ENCODE assay signal across 32 cellular contexts in genomic region chr3:162718697-162719096, GRCh38.
DNase-seq lines count a peak whose midpoint lies in the region; ATAC-seq, FAIRE-seq and TF ChIP-seq lines count a peak whose summit lies in the region.
"Had no signal": no experiment of that assay in that cellular context is flagged by ENCODE, and none has a peak within 500 bp of the region (broad histone marks: within the 10 kb centered on the region; RNA-seq: fewer than 3 reads in every experiment).

No MANE protein-coding gene starts in this region.

- TF ChIP-seq POLR2A in H1 (IDR thresholded peaks at IDR 0.05; ENCODE audit: control extremely low read depth in 1 of 2, low read depth in 2 of 2, low read length in 2 of 2) (no peak), vagina (IDR thresholded peaks at IDR 0.05) (no peak)

- no peak overlapping the region for H3K14ac ChIP-seq in H1 (ENCODE audit: insufficient read length)

- no peak overlapping the region for H3K23ac ChIP-seq in H1 (ENCODE audit: insufficient read length)

- H3K27me3 ChIP-seq in H1 (replicated peaks in 1 of 4; ENCODE audit: control insufficient read depth in 3 of 4, extremely low read depth in 1 of 4, insufficient read depth in 3 of 4, low read length in 3 of 4) (peaks cover 0 to 1% (median 0%) of the 10 kb centered on the region in 4 experiments; a peak in 1 of 7 replicates), MM.1S (replicated peaks; ENCODE audit: insufficient read depth, low read length) (no peaks in the 10 kb centered on the region), vagina (no peaks in the 10 kb centered on the region)
- H3K27me3 ChIP-seq: SJSA1, spleen, uterus had no signal

- intact Hi-C loops in vagina (cut with DNase I) = no loop called here

- no peak overlapping the region for H4K8ac ChIP-seq in H1 (ENCODE audit: extremely low read depth, insufficient read depth, low read length)

- no peaks in the 10 kb centered on the region for H3K79me1 ChIP-seq in H1 (ENCODE audit: low read depth, low read length)

- H3K9me3 ChIP-seq in ES-I3 (ENCODE audit: control insufficient read depth, insufficient read depth, low read length) (no peaks in the 10 kb centered on the region), H1 (ENCODE audit: insufficient read depth in 2 of 2, low read depth in 1 of 2, low read length in 1 of 2) (no peaks in the 10 kb centered on the region), MM.1S (replicated peaks; ENCODE audit: insufficient read depth, low read length) (no peaks in the 10 kb centered on the region), vagina (no peaks in the 10 kb centered on the region)
- H3K9me3 ChIP-seq: thoracic aorta, uterus had no signal

- H3K18ac ChIP-seq in H1 (ENCODE audit: extremely low read depth, low read length) = peak overlapping the region; percentile 62

- POLR2A ChIA-PET in H1 (lab: Charles Lee; ENCODE audit: partially characterized antibody) = no interaction called here

- no peak overlapping the region for H3K56ac ChIP-seq in H1 (replicated peaks; ENCODE audit: insufficient read length, low read depth, low read length)

- TF ChIP-seq RAD21 in H1 (IDR thresholded peaks at IDR 0.05 in 1 of 2, conservative IDR thresholded peaks at IDR 0.05 in 1 of 2; ENCODE audit: low read depth in 2 of 2, low read length in 2 of 2) = no peak

- no peaks in the 10 kb centered on the region for H3K9me2 ChIP-seq in MM.1S (replicated peaks; ENCODE audit: insufficient read depth, low read length)

- H3K4me1 ChIP-seq in ES-I3 (ENCODE audit: insufficient read depth, low read length) (peaks cover 29% of the 10 kb centered on the region), H1 (replicated peaks in 1 of 4; ENCODE audit: control insufficient read depth in 3 of 4, insufficient read depth in 4 of 4, low read length in 3 of 4) (peaks cover 7 to 21% (median 11%) of the 10 kb centered on the region in 4 experiments; a peak in 6 of 7 replicates), MM.1S (ENCODE audit: low read length) (no peaks in the 10 kb centered on the region), vagina (no peaks in the 10 kb centered on the region)
- H3K4me1 ChIP-seq: SJSA1, spleen, uterus had no signal

- ATAC-seq in GM21737 (IDR thresholded peaks at IDR 0.05; ENCODE audit: unreplicated experiment) = no peak
- ATAC-seq: left cardiac atrium; stimulated activated naive CD8-positive, alpha-beta T cell treated with anti-CD3 and anti-CD28 coated beads, Interleukin-15, Interleukin-2, amounts not matched to agents 100 U/mL and 50 U/mL, for 24 hours had no signal

- no peak for TF ChIP-seq CTCF in H1 (IDR thresholded peaks at IDR 0.05; ENCODE audit: control extremely low read depth in 1 of 3, insufficient read depth in 1 of 3, low read depth in 1 of 3, low read length in 3 of 3)
- no peak for TF ChIP-seq CTCF in MM.1S (IDR thresholded peaks at IDR 0.05; ENCODE audit: low read length)
- no peak for TF ChIP-seq CTCF in vagina (IDR thresholded peaks at IDR 0.05)

- H2BK15ac ChIP-seq in H1 (ENCODE audit: low read length) = no peak overlapping the region

- FAIRE-seq in H1 (lab: Jason Lieb, UNC) = no peak

- no peak overlapping the region for H2BK120ac ChIP-seq in H1 (replicated peaks; ENCODE audit: low read depth, low read length)

- no peak overlapping the region for H4K5ac ChIP-seq in H1 (ENCODE audit: insufficient read length, low read depth, low read length)

- peak overlapping the region; percentile 84; the same call in 1 of the 2 replicates for H2BK5ac ChIP-seq in H1 (ENCODE audit: low read depth, low read length)

- WGBS in H1 (ENCODE audit: extremely low coverage in 1 of 2, insufficient coverage in 1 of 2, insufficient read length in 1 of 2, insufficient replicate concordance in 2 of 2, low coverage in 1 of 2, low lambda C conversion rate in 2 of 2, missing lambda C conversion rate in 1 of 2), 2 experiments = 58% methylated on average over 2 of the region's 2 CpGs; no CpG with 5 or more reads in 1 of the 2 experiments

- peaks cover 2% of the 10 kb centered on the region; the same call in 1 of the 2 replicates for H3K23me2 ChIP-seq in H1 (ENCODE audit: low read depth, low read length)

- no peak overlapping the region for H4K91ac ChIP-seq in H1 (replicated peaks; ENCODE audit: insufficient read length, low read length)

- H2BK12ac ChIP-seq in H1 (ENCODE audit: low read depth, low read length) = no peak overlapping the region; the same call in 1 of the 2 replicates

- peak overlapping the region; percentile 66; the same call in 1 of the 2 replicates for H2BK20ac ChIP-seq in H1 (ENCODE audit: low read length)

- no peaks in the 10 kb centered on the region for H3F3A ChIP-seq in MM.1S (ENCODE audit: insufficient read depth, low read length)

- no peaks in the 10 kb centered on the region for H3K36me3 ChIP-seq in ES-I3 (ENCODE audit: insufficient read depth, low read length)
- no peaks in the 10 kb centered on the region for H3K36me3 ChIP-seq in H1 (ENCODE audit: control insufficient read depth in 2 of 4, insufficient read depth in 4 of 4, low read length in 3 of 4)
- no peaks in the 10 kb centered on the region for H3K36me3 ChIP-seq in MM.1S (replicated peaks; ENCODE audit: insufficient read depth, low read length)
- no peaks in the 10 kb centered on the region for H3K36me3 ChIP-seq in vagina
- H3K36me3 ChIP-seq: SJSA1, spleen, thoracic aorta, uterus had no signal

- H3K4me3 ChIP-seq in H1 (ENCODE audit: extremely low read depth in 1 of 4, insufficient read depth in 2 of 4, low read depth in 3 of 4, low read length in 4 of 4) (no peak overlapping the region), MM.1S (ENCODE audit: low read length) (no peak overlapping the region), vagina (no peak overlapping the region)
- H3K4me3 ChIP-seq: SJSA1, spleen, thoracic aorta, uterus had no signal

- CTCF ChIA-PET in H1 (lab: Charles Lee; ENCODE audit: partially characterized antibody) = interaction anchor here (0.7 to 0.9 kb wide), 2 partner anchors 21 to 268 kb away, joined by 3 to 4 read pairs; no protein-coding TSS in a partner anchor

- H3K27ac ChIP-seq in H1 (ENCODE audit: low read depth, low read length) (no peak overlapping the region), MM.1S (ENCODE audit: low read length) (no peak overlapping the region), vagina (no peak overlapping the region)
- H3K27ac ChIP-seq: HL-60, SJSA1, spleen, thoracic aorta, uterus had no signal

- no peak overlapping the region for H3K4ac ChIP-seq in H1 (replicated peaks; ENCODE audit: insufficient read length, low read depth, low read length)

- H4K20me1 ChIP-seq in H1 (replicated peaks in 1 of 2; ENCODE audit: control insufficient read depth in 1 of 2, insufficient read depth in 2 of 2, low read length in 2 of 2) = no peaks in the 10 kb centered on the region
- H4K20me1 ChIP-seq in MM.1S (ENCODE audit: insufficient read depth, low read length) = no peaks in the 10 kb centered on the region

- DNase-seq in LoVo (ENCODE audit: low spot score) = peak; percentile 11
- no peak for DNase-seq in H1 (ENCODE audit: low read depth in 1 of 2, low spot score in 2 of 2)
- peak; percentile 15 for DNase-seq in pons (ENCODE audit: low spot score)
- DNase-seq in DMS114 treated with DMSO at 0.1 percent for 48 hours (lab: John Stamatoyannopoulos, UW; ENCODE audit: unreplicated experiment) = no peak
- no peak for DNase-seq in MM.1S
- DNase-seq in vagina (ENCODE audit: extremely low spot score in 2 of 2) = no peak
- DNase-seq: activated CD4-positive, alpha-beta T cell treated with anti-CD3 and anti-CD28 coated beads for 4 hours; activated effector memory CD4-positive, alpha-beta T cell treated with anti-CD3 and anti-CD28 coated beads, Interleukin-2, amount 50 U/mL, for 16 hours; activated naive CD8-positive, alpha-beta T cell treated with anti-CD3 and anti-CD28 coated beads for 36 hours; AML-193; aorta; CD4-positive, alpha-beta T cell; dermis blood vessel endothelial cell; endodermal cell; foreskin melanocyte; left cardiac atrium; NCI-H1092; NCI-H1694; NCI-H446 treated with DMSO at 0.1 percent for 48 hours; NCI-H774; retina; RPMI8226; spleen; stimulated activated CD4-positive, alpha-beta T cell treated with anti-CD3 and anti-CD28 coated beads, Interleukin-2, amount 100 ng/mL, for 24 hours; stimulated activated naive CD8-positive, alpha-beta T cell treated with anti-CD3 and anti-CD28 coated beads, Interleukin-15, Interleukin-2, amounts not matched to agents 100 U/mL and 50 U/mL, for 24 hours; T-helper 9 cell; uterus had no signal

- H3K79me2 ChIP-seq in H1 (ENCODE audit: control insufficient read depth in 1 of 2, insufficient read depth in 2 of 2, low read length in 2 of 2) (no peaks in the 10 kb centered on the region), MM.1S (ENCODE audit: low read length) (no peaks in the 10 kb centered on the region)

- H2AFZ ChIP-seq in H1 (ENCODE audit: low read length) (no peak overlapping the region), MM.1S (ENCODE audit: low read length) (no peak overlapping the region)

- H3K9ac ChIP-seq in ES-I3 (ENCODE audit: low read depth, low read length) (peak overlapping the region; percentile 35; the same call in 1 of the 2 replicates), H1 (replicated peaks in 1 of 4; ENCODE audit: extremely low read depth in 1 of 4, low read depth in 3 of 4, low read length in 3 of 4) (no peak overlapping the region), MM.1S (ENCODE audit: low read length) (no peak overlapping the region)

- H2AK5ac ChIP-seq in H1 (ENCODE audit: low read depth, low read length) = no peak overlapping the region

- H3K4me2 ChIP-seq in H1 (ENCODE audit: insufficient read depth in 1 of 2, low read depth in 2 of 2, low read length in 2 of 2) = peak overlapping the region in 1 of 2 experiments; percentile 3; a peak in 1 of 4 replicates
- H3K4me2 ChIP-seq in MM.1S (ENCODE audit: low read depth, low read length) = no peak overlapping the region

- TF ChIP-seq EP300 in H1 (IDR thresholded peaks at IDR 0.05; ENCODE audit: borderline replicate concordance in 1 of 2, low read depth in 2 of 2, low read length in 2 of 2) = no peak

TF ChIP-seq in H1, 55 proteins besides CTCF, POLR2A, EP300 and RAD21:
- no peak for TF ChIP-seq POLR2AphosphoS5 (IDR thresholded peaks at IDR 0.05; ENCODE audit: low read depth, low read length)

Comparison
In these comparisons a context has a peak if more than half of its experiments do, and no peak if none do; other contexts are left out.
1. DNase-seq: peak in LoVo (single experiment) and pons (single experiment); none in H1 (0 of 2), DMS114 treated with DMSO at 0.1 percent for 48 hours (single experiment), MM.1S (single experiment) and vagina (0 of 2).